16 cellular contexts compared by ENCODE assay signal in the genomic region with DNA sequence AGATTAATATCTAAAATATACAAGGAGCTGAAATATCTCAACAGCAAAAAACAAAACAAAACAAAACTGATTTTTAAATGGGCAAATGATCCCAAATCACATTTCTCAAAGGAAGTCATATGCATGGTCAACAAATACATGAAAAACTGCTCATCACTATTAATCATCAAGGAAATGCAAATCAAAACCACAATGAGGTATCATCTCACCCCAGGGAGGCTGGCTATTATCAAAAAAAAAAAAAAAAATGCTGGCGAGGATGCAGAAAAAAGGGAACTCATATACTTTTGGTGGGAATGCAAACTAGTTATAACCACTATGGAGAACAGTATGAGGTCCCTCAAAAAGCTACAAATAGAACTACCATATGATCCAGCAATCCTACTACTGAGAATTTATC. TPM values are rescaled to one million over a fixed set of nuclear protein-coding genes. Genes with fewer than 3 reads are reported as not detected.
DNase-seq lines count a peak whose midpoint lies in the region; ATAC-seq, FAIRE-seq and TF ChIP-seq lines count a peak whose summit lies in the region.
"Had no signal": no experiment of that assay in that cellular context is flagged by ENCODE, and none has a peak within 500 bp of the region (broad histone marks: within the 10 kb centered on the region; RNA-seq: fewer than 3 reads in every experiment).

No MANE protein-coding gene starts in this region.

- H3K4me3 ChIP-seq in ACC112 (ENCODE audit: low read depth, low read length) (peak overlapping the region; percentile 54), testis (no peak overlapping the region)
- H3K4me3 ChIP-seq: right lobe of liver had no signal

- DNase-seq in GM12891 (ENCODE audit: insufficient read length, low spot score) (no peak), RWPE1 (ENCODE audit: low spot score) (peak; percentile 11), fibroblast of gingiva (ENCODE audit: low read depth) (peak; percentile 38), NCI-H1105 treated with DMSO at 0.1 percent for 48 hours (lab: John Stamatoyannopoulos, UW) (no peak), testis (no peak)
- DNase-seq: C1 segment of cervical spinal cord; DMS79 treated with DMSO at 0.1 percent for 48 hours; effector CD4-positive, alpha-beta T cell; NCI-H1436 treated with DMSO at 0.1 percent for 48 hours; NCI-H748 treated with DMSO at 0.1 percent for 48 hours; right lobe of liver had no signal

- intact Hi-C loops in testis (cut with DNase I; ENCODE audit: low total_unique reads): no loop called here

- H2AFZ ChIP-seq in ACC112 (ENCODE audit: low read length, unreplicated experiment): no peak overlapping the region

- no peaks in the 10 kb centered on the region for H3K36me3 ChIP-seq in ACC112 (ENCODE audit: insufficient read depth, low read length)
- no peaks in the 10 kb centered on the region for H3K36me3 ChIP-seq in testis (ENCODE audit: low read depth, missing control alignments)
- H3K36me3 ChIP-seq: right lobe of liver had no signal

- peak overlapping the region; percentile 69 for H3K27ac ChIP-seq in ACC112 (ENCODE audit: low read depth, low read length)
- H3K27ac ChIP-seq in RWPE1: no peak overlapping the region
- no peak overlapping the region for H3K27ac ChIP-seq in testis
- H3K27ac ChIP-seq: right lobe of liver had no signal

- ATAC-seq in GM21390 (IDR thresholded peaks at IDR 0.05; ENCODE audit: unreplicated experiment): no peak
- no peak for ATAC-seq in HG03175 (IDR thresholded peaks at IDR 0.05; ENCODE audit: unreplicated experiment)
- ATAC-seq: HCT116, left lobe of liver, right lobe of liver had no signal

- 3 to 88% methylated on average over 1 of the region's 1 CpG for WGBS in testis, 2 donors

- POLR2A ChIA-PET in RWPE1 (lab: Yijun Ruan, JAX; ENCODE audit: low non-redundant PET): no interaction called here

- CTCF ChIA-PET in RWPE1 (lab: Yijun Ruan, JAX): no interaction called here

- no peak for FAIRE-seq in GM12891 (lab: Jason Lieb, UNC)

- peaks cover 56% of the 10 kb centered on the region for H3K4me1 ChIP-seq in ACC112 (ENCODE audit: control insufficient read depth, insufficient read depth, low read length, unreplicated experiment)
- peaks cover 14% of the 10 kb centered on the region for H3K4me1 ChIP-seq in testis

- peaks cover 89% of the 10 kb centered on the region for H3K79me2 ChIP-seq in ACC112 (ENCODE audit: control insufficient read depth, insufficient read depth, low read length, unreplicated experiment)

- TF ChIP-seq POLR2A in GM12891 (IDR thresholded peaks at IDR 0.05; ENCODE audit: low read depth, low read length) (no peak), testis (IDR thresholded peaks at IDR 0.05) (no peak)

- no peak for TF ChIP-seq CTCF in RWPE1 (conservative IDR thresholded peaks at IDR 0.05; ENCODE audit: low read depth)
- TF ChIP-seq CTCF in testis (IDR thresholded peaks at IDR 0.05): no peak

- H3K27me3 ChIP-seq in ACC112 (ENCODE audit: insufficient read depth, low read length): no peaks in the 10 kb centered on the region
- H3K27me3 ChIP-seq in testis: no peaks in the 10 kb centered on the region
- H3K27me3 ChIP-seq: right lobe of liver had no signal

- no peaks in the 10 kb centered on the region for H3K9me3 ChIP-seq in testis
- H3K9me3 ChIP-seq: right lobe of liver had no signal

TF ChIP-seq in GM12891, 5 proteins besides CTCF, POLR2A, EP300 and RAD21:
- TF ChIP-seq SPI1 (IDR thresholded peaks at IDR 0.05; ENCODE audit: low read depth, low read length) (0 out of 2 replicates have a peak, but pooled peaks have one; percentile 12), POLR2AphosphoS5 (IDR thresholded peaks at IDR 0.05; ENCODE audit: low read depth, low read length) (no peak)

RNA-seq across cellular contexts. Expression of a gene that starts 34.6 kb away (rescaled TPM):
- 28.3 TPM for polyA plus RNA-seq in GM12891 (2012; ENCODE audit: low read depth, missing spikeins)
- total RNA-seq in testis: 100 to 1,000 TPM; 160 to 170 TPM
- polyA plus RNA-seq in testis (ENCODE audit: insufficient read depth, low read depth, low replicate concordance): 82.0 TPM

Comparison
In these comparisons a context has a peak if more than half of its experiments do, and no peak if none do; other contexts are left out.
1. DNase-seq: peak in RWPE1 (single experiment) and fibroblast of gingiva (single experiment); none in GM12891 (single experiment), NCI-H1105 treated with DMSO at 0.1 percent for 48 hours (single experiment) and testis (single experiment).